In genomic region chr10:101280511-101280910, GRCh38 we compare ENCODE assay signal across 25 cellular contexts. TPM values are rescaled to one million over a fixed set of nuclear protein-coding genes. Genes with fewer than 3 reads are reported as not detected.
"Had no signal": no experiment of that assay in that cellular context is flagged by ENCODE, and none has a peak within 500 bp of the region (broad histone marks: within the 10 kb centered on the region; RNA-seq: fewer than 3 reads in every experiment).

No MANE protein-coding gene starts in this region.

- H3K4me2 ChIP-seq: KMS-11 had no signal

- H3K27me3 ChIP-seq: SJCRH30 had no signal

- H3K9ac ChIP-seq: KMS-11 had no signal

- DNase-seq: Kasumi-1, MM.1S, NCI-H1092 treated with DMSO at 0.1 percent for 48 hours, NCI-H1417, NCI-H1436 treated with DMSO at 0.1 percent for 48 hours, NCI-H1694, NCI-H187 treated with DMSO at 0.1 percent for 48 hours, NCI-H2029 treated with DMSO at 0.1 percent for 48 hours, NCI-H2171, NCI-H226, NCI-H446, NCI-H510A, NCI-H524 treated with DMSO at 0.1 percent for 48 hours, SHP77 treated with DMSO at 0.1 percent for 48 hours, SJCRH30, T-helper 1 cell had no signal

- H3K4me3 Mint-ChIP-seq: IgD-negative memory B cell had no signal

- H3K27ac ChIP-seq: HL-60, KMS-11, SJCRH30 had no signal

- H3K9me3 ChIP-seq: SJCRH30 had no signal

- H3K4me3 ChIP-seq: K562, SJCRH30 had no signal

- ATAC-seq: K562, Panc1, Right ventricle myocardium inferior, SK-N-SH treated with all-trans-retinoic acid at 6 μM for 48 hours had no signal

- H3K36me3 ChIP-seq: SJCRH30 had no signal

- H3K27ac Mint-ChIP-seq: IgD-negative memory B cell had no signal

RNA-seq across cellular contexts. Expression of gene LBX1, which starts 51.2 kb away (rescaled TPM):
- total RNA-seq: K562, M059J, Right ventricle myocardium inferior, RPMI7951 had no signal
- polyA plus RNA-seq: IgD-negative memory B cell, K562 had no signal
